ENCODE assay signal across 17 cellular contexts in the genomic region with DNA sequence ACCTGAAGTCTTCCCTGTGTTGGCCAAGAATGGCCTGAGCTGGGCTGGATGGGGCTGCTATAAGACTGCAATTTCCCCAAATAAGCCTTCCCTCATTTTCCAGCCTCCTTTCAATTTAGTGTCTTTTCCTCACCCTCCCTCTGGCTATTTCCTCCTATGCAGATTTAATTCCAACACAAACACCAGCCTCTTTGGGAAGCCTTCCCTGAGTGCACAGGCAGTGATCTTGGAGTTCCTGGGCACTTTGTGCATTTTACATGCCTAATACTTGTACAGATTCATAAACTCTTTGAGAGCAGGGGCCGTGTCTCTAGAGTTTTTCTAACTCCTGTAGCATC.
A peak's percentile ranks its signal among the peaks of the same experiment; 100 is the strongest.
DNase-seq lines count a peak whose midpoint lies in the region; ATAC-seq, FAIRE-seq and TF ChIP-seq lines count a peak whose summit lies in the region.
"Had no signal": no experiment of that assay in that cellular context is flagged by ENCODE, and none has a peak within 500 bp of the region (broad histone marks: within the 10 kb centered on the region; RNA-seq: fewer than 3 reads in every experiment).

No MANE protein-coding gene starts in this region.

- peak overlapping the region; percentile 56 for H3K9ac ChIP-seq in astrocyte (ENCODE audit: low read length)

- H3K4me1 ChIP-seq in astrocyte (ENCODE audit: insufficient read depth, low read length) (peaks cover 50% of the 10 kb centered on the region), gastroesophageal sphincter (peaks cover 2 to 22% (median 8%) of the 10 kb centered on the region in 3 donors)

- no peak for FAIRE-seq in astrocyte (lab: Jason Lieb, UNC)
- FAIRE-seq in GM12891 (lab: Jason Lieb, UNC) = no peak
- FAIRE-seq in GM19239 (lab: Jason Lieb, UNC) = no peak
- FAIRE-seq: A204.1, small intestine had no signal

- no peaks in the 10 kb centered on the region for H3K27me3 ChIP-seq in astrocyte (ENCODE audit: insufficient read depth, low read length)
- no peaks in the 10 kb centered on the region for H3K27me3 ChIP-seq in gastroesophageal sphincter
- H3K27me3 ChIP-seq: ovary had no signal

- TF ChIP-seq EP300 in gastroesophageal sphincter (IDR thresholded peaks at IDR 0.05) = no peak

- ATAC-seq in gastroesophageal sphincter (no peak), GM21528 (IDR thresholded peaks at IDR 0.05; ENCODE audit: low FRiP score, unreplicated experiment) (no peak)

- WGBS in gastroesophageal sphincter (ENCODE audit: low coverage in 1 of 2), 2 donors = 40 to 64% methylated on average over 1 of the region's 1 CpG

- peaks cover 10% of the 10 kb centered on the region for H3K9me3 Mint-ChIP-seq in activated naive CD8-positive, alpha-beta T cell (ENCODE audit: low read depth)
- H3K9me3 Mint-ChIP-seq in activated naive CD8-positive, alpha-beta T cell treated with anti-CD3 and anti-CD28 coated beads for 36 hours = peaks cover 7% of the 10 kb centered on the region
- H3K9me3 Mint-ChIP-seq in astrocyte (ENCODE audit: unreplicated experiment) = peaks cover 2% of the 10 kb centered on the region

- peaks cover 66% of the 10 kb centered on the region for H3K4me1 Mint-ChIP-seq in activated naive CD8-positive, alpha-beta T cell (ENCODE audit: low read depth)
- peaks cover 36% of the 10 kb centered on the region for H3K4me1 Mint-ChIP-seq in activated naive CD8-positive, alpha-beta T cell treated with anti-CD3 and anti-CD28 coated beads for 36 hours
- peaks cover 52% of the 10 kb centered on the region for H3K4me1 Mint-ChIP-seq in astrocyte (ENCODE audit: low read depth, unreplicated experiment)

- H3K4me3 ChIP-seq in astrocyte (ENCODE audit: insufficient read depth, low read depth, low read length) (no peak overlapping the region), gastroesophageal sphincter (no peak overlapping the region)
- H3K4me3 ChIP-seq: ovary had no signal

- peak overlapping the region; percentile 19 for H3K4me3 Mint-ChIP-seq in activated naive CD8-positive, alpha-beta T cell
- H3K4me3 Mint-ChIP-seq in activated naive CD8-positive, alpha-beta T cell treated with anti-CD3 and anti-CD28 coated beads for 36 hours = no peak overlapping the region
- no peak overlapping the region for H3K4me3 Mint-ChIP-seq in astrocyte (ENCODE audit: unreplicated experiment)
- H3K4me3 Mint-ChIP-seq: dendritic cell treated with granulocyte-macrophage colony-stimulating factor and Interleukin-4, amounts not matched to agents 40 ng/mL and 50 ng/mL, for 4 days; type B pancreatic cell had no signal

- no peaks in the 10 kb centered on the region for H4K20me1 ChIP-seq in astrocyte (ENCODE audit: insufficient read depth, low read length)

- no peaks in the 10 kb centered on the region for H3K27me3 Mint-ChIP-seq in activated naive CD8-positive, alpha-beta T cell
- no peaks in the 10 kb centered on the region for H3K27me3 Mint-ChIP-seq in activated naive CD8-positive, alpha-beta T cell treated with anti-CD3 and anti-CD28 coated beads for 36 hours
- H3K27me3 Mint-ChIP-seq in astrocyte (ENCODE audit: low read depth, unreplicated experiment) = no peaks in the 10 kb centered on the region

- H3K36me3 Mint-ChIP-seq in activated naive CD8-positive, alpha-beta T cell = peaks cover 2% of the 10 kb centered on the region
- no peaks in the 10 kb centered on the region for H3K36me3 Mint-ChIP-seq in activated naive CD8-positive, alpha-beta T cell treated with anti-CD3 and anti-CD28 coated beads for 36 hours
- H3K36me3 Mint-ChIP-seq in astrocyte (ENCODE audit: low read depth, unreplicated experiment) = no peaks in the 10 kb centered on the region
- H3K36me3 Mint-ChIP-seq: type B pancreatic cell had no signal

- H3K36me3 ChIP-seq in astrocyte (ENCODE audit: insufficient read depth, low read length) (no peaks in the 10 kb centered on the region), gastroesophageal sphincter (no peaks in the 10 kb centered on the region)
- H3K36me3 ChIP-seq: ovary had no signal

- TF ChIP-seq CTCF in astrocyte (IDR thresholded peaks at IDR 0.05; ENCODE audit: insufficient read depth, low read depth, low read length) (no peak), gastroesophageal sphincter (IDR thresholded peaks at IDR 0.05) (no peak)

- no peak for DNase-seq in activated naive CD8-positive, alpha-beta T cell treated with anti-CD3 and anti-CD28 coated beads for 36 hours
- DNase-seq in astrocyte (ENCODE audit: low read depth) = no peak
- DNase-seq in GM12891 (ENCODE audit: insufficient read length, low spot score) = no peak
- no peak for DNase-seq in GM19239 (ENCODE audit: insufficient read length, low spot score)
- DNase-seq: aorta, C1 segment of cervical spinal cord, NCI-H2029 treated with DMSO at 0.1 percent for 48 hours, NCI-H524 had no signal

- peak overlapping the region; percentile 80 for H3K27ac ChIP-seq in astrocyte (ENCODE audit: low read depth, low read length)
- peak overlapping the region; percentile 69 to 70 (median 70) for H3K27ac ChIP-seq in gastroesophageal sphincter
- peak overlapping the region; percentile 30 for H3K27ac ChIP-seq in temporal lobe (ENCODE audit: low read depth, low read length)

- H3K9me3 ChIP-seq in astrocyte (ENCODE audit: insufficient read depth, low read depth, low read length) = no peaks in the 10 kb centered on the region
- H3K9me3 ChIP-seq in gastroesophageal sphincter = peaks cover 0 to 17% (median 0%) of the 10 kb centered on the region in 3 donors
- H3K9me3 ChIP-seq: ovary had no signal

- no peak overlapping the region for H3K27ac Mint-ChIP-seq in activated naive CD8-positive, alpha-beta T cell
- no peak overlapping the region for H3K27ac Mint-ChIP-seq in activated naive CD8-positive, alpha-beta T cell treated with anti-CD3 and anti-CD28 coated beads for 36 hours
- H3K27ac Mint-ChIP-seq in astrocyte (ENCODE audit: unreplicated experiment) = peak overlapping the region; percentile 87
- H3K27ac Mint-ChIP-seq: dendritic cell treated with granulocyte-macrophage colony-stimulating factor and Interleukin-4, amounts not matched to agents 40 ng/mL and 50 ng/mL, for 4 days; type B pancreatic cell had no signal

- no peaks in the 10 kb centered on the region for H3K79me2 ChIP-seq in astrocyte (ENCODE audit: insufficient read depth, low read length)

- H3K4me2 ChIP-seq in astrocyte (ENCODE audit: low read length) = peak overlapping the region; percentile 65

- H2AFZ ChIP-seq in astrocyte (ENCODE audit: low read depth, low read length) = peak overlapping the region; percentile 74

- no peak for TF ChIP-seq POLR2A in gastroesophageal sphincter (IDR thresholded peaks at IDR 0.05)
- TF ChIP-seq POLR2A in GM12891 (IDR thresholded peaks at IDR 0.05; ENCODE audit: low read depth, low read length) = no peak

TF ChIP-seq in GM12891, 5 proteins besides CTCF, POLR2A, EP300 and RAD21:
- TF ChIP-seq SPI1 (IDR thresholded peaks at IDR 0.05; ENCODE audit: low read depth, low read length) (no peak), POLR2AphosphoS5 (IDR thresholded peaks at IDR 0.05; ENCODE audit: low read depth, low read length) (no peak), PAX5 (IDR thresholded peaks at IDR 0.05; ENCODE audit: insufficient read depth, low read length, severe bottlenecking) (no peak), POU2F2 (IDR thresholded peaks at IDR 0.05; ENCODE audit: low read depth, low read length) (no peak), TAF1 (IDR thresholded peaks at IDR 0.05; ENCODE audit: low read depth, low read length) (no peak)
TF ChIP-seq in GM12891: peak in this region for 0.

Comparison
In these comparisons a context has a peak if more than half of its experiments do, and no peak if none do; other contexts are left out.
1. H3K27ac ChIP-seq: peak in every context shown above with its lines; median percentile 80 in astrocyte; 70 in gastroesophageal sphincter; 30 in temporal lobe.